8 cellular contexts compared by ENCODE assay signal in genomic region chr6:1624848-1625341, GRCh38. TPM values are rescaled to one million over a fixed set of nuclear protein-coding genes. Genes with fewer than 3 reads are reported as not detected.
DNase-seq lines count a peak whose midpoint lies in the region; ATAC-seq, FAIRE-seq and TF ChIP-seq lines count a peak whose summit lies in the region.

No MANE protein-coding gene starts in this region.

- no peak overlapping the region for H3K27ac Mint-ChIP-seq in activated naive CD8-positive, alpha-beta T cell treated with anti-CD3 and anti-CD28 coated beads, Interleukin-2, amount 10 ng/mL, durations not matched to agents 7 days and 5 days

- H3K36me3 Mint-ChIP-seq in activated naive CD8-positive, alpha-beta T cell treated with anti-CD3 and anti-CD28 coated beads, Interleukin-2, amount 10 ng/mL, durations not matched to agents 7 days and 5 days: peaks cover 3% of the 10 kb centered on the region

- peak overlapping the region; percentile 77 for H3K4me3 Mint-ChIP-seq in activated naive CD8-positive, alpha-beta T cell treated with anti-CD3 and anti-CD28 coated beads, Interleukin-2, amount 10 ng/mL, durations not matched to agents 7 days and 5 days

- ATAC-seq in activated naive CD8-positive, alpha-beta T cell treated with anti-CD3 and anti-CD28 coated beads, Interleukin-2, amount 10 ng/mL, durations not matched to agents 7 days and 5 days (ENCODE audit: low read depth): peak; percentile 16
- ATAC-seq in sciatic nerve: peak; percentile 56

- no peak for TF ChIP-seq CTCF in D721Med (IDR thresholded peaks at IDR 0.05; ENCODE audit: insufficient read depth, missing control alignments)

- H3K9me3 Mint-ChIP-seq in activated naive CD8-positive, alpha-beta T cell treated with anti-CD3 and anti-CD28 coated beads, Interleukin-2, amount 10 ng/mL, durations not matched to agents 7 days and 5 days: no peaks in the 10 kb centered on the region

- peak; percentile 35 for DNase-seq in NCI-H82 (lab: John Stamatoyannopoulos, UW)
- no peak for DNase-seq in NCI-H82 treated with DMSO at 0.1 percent for 48 hours (lab: John Stamatoyannopoulos, UW; ENCODE audit: unreplicated experiment)
- DNase-seq in activated naive CD8-positive, alpha-beta T cell treated with anti-CD3 and anti-CD28 coated beads, Interleukin-2, amount 10 ng/mL, durations not matched to agents 7 days and 5 days: no peak
- DNase-seq in hepatic stellate cell (ENCODE audit: low spot score): peak; percentile 76
- no peak for DNase-seq in sciatic nerve (ENCODE audit: low spot score)
- no peak for DNase-seq in D721Med (ENCODE audit: insufficient read length, low spot score)
- DNase-seq in activated effector memory CD4-positive, alpha-beta T cell treated with Interleukin-2 at 50 U/mL for 16 hours: no peak
- DNase-seq in stimulated activated CD8-positive, alpha-beta memory T cell treated with anti-CD3 and anti-CD28 coated beads, Interleukin-4, amount 100 ng/mL, for 48 hours: no peak

- POLR2A ChIA-PET in activated naive CD8-positive, alpha-beta T cell treated with anti-CD3 and anti-CD28 coated beads, Interleukin-2, amount 10 ng/mL, durations not matched to agents 7 days and 5 days (lab: Charles Lee): interaction anchor here (0.6 kb wide), 1 partner anchor 17 kb away, joined by 3 read pairs; no protein-coding TSS in a partner anchor

- no peak for FAIRE-seq in D721Med (lab: Jason Lieb, UNC)

- peaks cover 68% of the 10 kb centered on the region for H3K27me3 Mint-ChIP-seq in activated naive CD8-positive, alpha-beta T cell treated with anti-CD3 and anti-CD28 coated beads, Interleukin-2, amount 10 ng/mL, durations not matched to agents 7 days and 5 days

- H3K4me1 Mint-ChIP-seq in activated naive CD8-positive, alpha-beta T cell treated with anti-CD3 and anti-CD28 coated beads, Interleukin-2, amount 10 ng/mL, durations not matched to agents 7 days and 5 days: peaks cover 5% of the 10 kb centered on the region

- intact Hi-C loops in sciatic nerve (cut with DNase I): loop anchor here (2.0 kb wide), 1 partner anchor 14 kb away; no protein-coding TSS in a partner anchor

RNA-seq across cellular contexts. Expression of gene FOXC1, which starts 15.2 kb away (rescaled TPM):
- not detected for total RNA-seq in activated naive CD8-positive, alpha-beta T cell treated with anti-CD3 and anti-CD28 coated beads, Interleukin-2, amount 10 ng/mL, durations not matched to agents 7 days and 5 days
- total RNA-seq in sciatic nerve: 61.8 TPM

Comparison
In these comparisons a context has a peak if more than half of its experiments do, and no peak if none do; other contexts are left out.
1. DNase-seq: peak in NCI-H82 (single experiment) and hepatic stellate cell (single experiment); none in NCI-H82 treated with DMSO at 0.1 percent for 48 hours (single experiment), activated naive CD8-positive, alpha-beta T cell treated with anti-CD3 and anti-CD28 coated beads, Interleukin-2, amount 10 ng/mL, durations not matched to agents 7 days and 5 days (single experiment), sciatic nerve (single experiment), D721Med (single experiment), activated effector memory CD4-positive, alpha-beta T cell treated with Interleukin-2 at 50 U/mL for 16 hours (single experiment) and stimulated activated CD8-positive, alpha-beta memory T cell treated with anti-CD3 and anti-CD28 coated beads, Interleukin-4, amount 100 ng/mL, for 48 hours (single experiment).
2. RNA of gene FOXC1, which starts 15.2 kb away (total RNA-seq): 61.8 TPM in sciatic nerve (single experiment); not detected in activated naive CD8-positive, alpha-beta T cell treated with anti-CD3 and anti-CD28 coated beads, Interleukin-2, amount 10 ng/mL, durations not matched to agents 7 days and 5 days; every median in the first group is over 10 times any median in the second.